In genomic region chr18:59393381-59393780, GRCh38 we compare ENCODE assay signal across 7 cellular contexts.
"Had no signal": no experiment of that assay in that cellular context is flagged by ENCODE, and none has a peak within 500 bp of the region (broad histone marks: within the 10 kb centered on the region; RNA-seq: fewer than 3 reads in every experiment).

No MANE protein-coding gene starts in this region.

- DNase-seq: H9, HCEC 1CT, KG1 had no signal

- ATAC-seq: GM23338 had no signal

- H3K4me2 ChIP-seq: GM23338 had no signal

- FAIRE-seq: H1, H54, HTR-8/SVneo had no signal

- H2AFZ ChIP-seq: GM23338 had no signal

- H3K4me3 ChIP-seq: GM23338 had no signal
